In the genomic region with DNA sequence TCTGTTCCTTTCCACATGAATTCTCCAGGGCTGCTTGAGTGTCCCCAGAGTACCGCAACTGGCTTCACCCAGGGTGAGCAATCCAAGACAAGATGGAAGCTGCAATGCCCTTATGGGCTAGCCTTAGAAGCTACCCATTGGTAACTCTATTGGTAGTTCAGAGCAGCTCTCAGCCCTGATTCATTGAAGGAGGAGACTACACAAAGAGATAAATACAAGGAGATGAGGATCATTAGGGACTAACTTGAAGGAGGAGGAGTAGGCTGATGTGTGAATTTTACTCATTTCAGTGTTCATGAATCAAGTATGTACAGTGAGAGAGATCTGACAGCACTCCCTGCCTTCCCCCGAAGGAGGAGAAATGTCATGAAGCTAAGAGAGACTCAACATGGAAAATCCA, we compare ENCODE assay signal across 1 cellular context.
TF ChIP-seq lines count a peak whose summit lies in the region.

No MANE protein-coding gene starts in this region.

TF ChIP-seq in GM23338, 12 proteins besides CTCF, POLR2A, EP300 and RAD21 (continued from another document):
- no peak for TF ChIP-seq CREB1 (CRISPR knock-in tag; IDR thresholded peaks at IDR 0.05; ENCODE audit: low read depth)
TF ChIP-seq in GM23338: peak in this region for 0.
